8 cellular contexts compared by ENCODE assay signal in genomic region chr2:120205901-120206581, GRCh38. TPM values are rescaled to one million over a fixed set of nuclear protein-coding genes. Genes with fewer than 3 reads are reported as not detected.
DNase-seq lines count a peak whose midpoint lies in the region; FAIRE-seq and TF ChIP-seq lines count a peak whose summit lies in the region.

No MANE protein-coding gene starts in this region.

- peak overlapping the region in 2 of 4 donors; percentile 21 to 41 for H3K27ac ChIP-seq in transverse colon

- no peak for FAIRE-seq in urothelium cell line (lab: Jason Lieb, UNC)

- TF ChIP-seq POLR2A in transverse colon (IDR thresholded peaks at IDR 0.05), result no peak

- H3K9me3 ChIP-seq in transverse colon, result no peaks in the 10 kb centered on the region

- H3K4me3 ChIP-seq in WI38 (ENCODE audit: low read depth, low read length), result no peak overlapping the region
- H3K4me3 ChIP-seq in fibroblast of mammary gland (ENCODE audit: control insufficient read depth, low read depth, low read length), result no peak overlapping the region
- no peak overlapping the region for H3K4me3 ChIP-seq in transverse colon

- WGBS in transverse colon (ENCODE audit: low coverage in 1 of 2), 2 donors, result 60 to 65% methylated on average over 1 to 9 of the region's 9 CpGs

- TF ChIP-seq EP300 in transverse colon (IDR thresholded peaks at IDR 0.05; ENCODE audit: low read depth), result no peak

- H3K36me3 ChIP-seq in transverse colon, result no peaks in the 10 kb centered on the region

- in situ Hi-C loops in transverse colon (cut with MboI; ENCODE audit: low pct_ligation_motif_present in 1 of 4, low pct_unique_long_range_greater_than_20kb in 1 of 4, low sequenced_read_pairs in 3 of 4), result no loop called here

- TF ChIP-seq CTCF in WI38 (IDR thresholded peaks at IDR 0.05; ENCODE audit: low read depth, low read length) (peak; percentile 45), fibroblast of mammary gland (conservative IDR thresholded peaks at IDR 0.05; ENCODE audit: control insufficient read depth, insufficient read depth, low read depth, low read length) (peak; percentile 53), transverse colon (IDR thresholded peaks at IDR 0.05) (peak; percentile 25 to 43 (median 37))

- H3K4me1 ChIP-seq in transverse colon, result peaks cover 0 to 4% (median 0%) of the 10 kb centered on the region in 4 donors

- H3K27me3 ChIP-seq in transverse colon, result no peaks in the 10 kb centered on the region

- intact Hi-C loops in transverse colon (cut with DNase I; ENCODE audit: low total_unique reads), result no loop called here

- peak; percentile 47 for DNase-seq in stimulated activated CD4-positive, alpha-beta T cell treated with anti-CD3 and anti-CD28 coated beads, Interleukin-12 subunit alpha, Interleukin-12 subunit beta, amount 100 ng/mL, for 4 hours
- DNase-seq in stimulated activated CD4-positive, alpha-beta T cell treated with anti-CD3 and anti-CD28 coated beads, Interleukin-4, amount 100 ng/mL, for 24 hours, result no peak
- DNase-seq in fibroblast of mammary gland (ENCODE audit: low read depth), result no peak
- DNase-seq in transverse colon, result peak; percentile 67
- DNase-seq in cerebellar nuclear complex (lab: John Stamatoyannopoulos, UW), result no peak
- no peak for DNase-seq in urothelium cell line (ENCODE audit: low spot score)
- DNase-seq in T1000 (lab: John Stamatoyannopoulos, UW), result no peak

RNA-seq across cellular contexts. Expression of gene TMEM185B, which starts 17.2 kb away (rescaled TPM):
- total RNA-seq in transverse colon, result 10 to 100 TPM; 12.1 to 23.2 (median 17.8) TPM

RNA-seq across cellular contexts. Expression of gene RALB, which starts 46.6 kb away (rescaled TPM):
- total RNA-seq in transverse colon, result 10 to 100 TPM; 18.9 to 81.0 (median 59.4) TPM

Comparison
In these comparisons a context has a peak if more than half of its experiments do, and no peak if none do; other contexts are left out.
1. DNase-seq: peak in stimulated activated CD4-positive, alpha-beta T cell treated with anti-CD3 and anti-CD28 coated beads, Interleukin-12 subunit alpha, Interleukin-12 subunit beta, amount 100 ng/mL, for 4 hours (single experiment) and transverse colon (single experiment); none in stimulated activated CD4-positive, alpha-beta T cell treated with anti-CD3 and anti-CD28 coated beads, Interleukin-4, amount 100 ng/mL, for 24 hours (single experiment), fibroblast of mammary gland (single experiment), cerebellar nuclear complex (0 of 2), urothelium cell line (single experiment) and T1000 (single experiment).
2. Peak in every context shown above with its lines, with median percentiles within 50 percentile points of each other: CTCF ChIP-seq.